1 cellular context compared by ENCODE assay signal in the genomic region with DNA sequence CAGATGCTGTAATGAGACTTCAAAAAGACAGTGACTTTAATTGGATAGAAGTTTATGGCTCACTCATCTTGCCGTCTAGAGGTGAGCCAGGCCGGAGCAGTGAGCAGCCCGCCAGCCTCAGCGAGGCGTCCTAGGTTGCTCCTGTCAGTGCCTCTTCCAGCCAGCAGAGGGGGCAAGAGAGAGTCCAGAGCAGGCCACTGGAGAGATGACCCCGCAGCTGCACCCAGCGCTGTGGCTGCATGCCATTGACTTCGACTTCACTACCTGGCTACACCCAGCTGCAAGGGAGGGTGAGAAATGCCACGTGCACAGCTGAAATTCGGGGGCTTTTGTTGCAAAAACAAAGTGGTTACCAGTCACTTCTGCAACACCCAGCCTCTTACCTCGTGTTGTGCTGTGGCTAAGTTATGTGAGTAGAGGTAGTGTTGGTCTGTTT.
A peak's percentile ranks its signal among the peaks of the same experiment; 100 is the strongest.
TF ChIP-seq lines count a peak whose summit lies in the region.

No MANE protein-coding gene starts in this region.

TF ChIP-seq in K562, 482 proteins besides CTCF, POLR2A, EP300 and RAD21 (continued from another document and continues in another):
- TF ChIP-seq, protein P1, sequence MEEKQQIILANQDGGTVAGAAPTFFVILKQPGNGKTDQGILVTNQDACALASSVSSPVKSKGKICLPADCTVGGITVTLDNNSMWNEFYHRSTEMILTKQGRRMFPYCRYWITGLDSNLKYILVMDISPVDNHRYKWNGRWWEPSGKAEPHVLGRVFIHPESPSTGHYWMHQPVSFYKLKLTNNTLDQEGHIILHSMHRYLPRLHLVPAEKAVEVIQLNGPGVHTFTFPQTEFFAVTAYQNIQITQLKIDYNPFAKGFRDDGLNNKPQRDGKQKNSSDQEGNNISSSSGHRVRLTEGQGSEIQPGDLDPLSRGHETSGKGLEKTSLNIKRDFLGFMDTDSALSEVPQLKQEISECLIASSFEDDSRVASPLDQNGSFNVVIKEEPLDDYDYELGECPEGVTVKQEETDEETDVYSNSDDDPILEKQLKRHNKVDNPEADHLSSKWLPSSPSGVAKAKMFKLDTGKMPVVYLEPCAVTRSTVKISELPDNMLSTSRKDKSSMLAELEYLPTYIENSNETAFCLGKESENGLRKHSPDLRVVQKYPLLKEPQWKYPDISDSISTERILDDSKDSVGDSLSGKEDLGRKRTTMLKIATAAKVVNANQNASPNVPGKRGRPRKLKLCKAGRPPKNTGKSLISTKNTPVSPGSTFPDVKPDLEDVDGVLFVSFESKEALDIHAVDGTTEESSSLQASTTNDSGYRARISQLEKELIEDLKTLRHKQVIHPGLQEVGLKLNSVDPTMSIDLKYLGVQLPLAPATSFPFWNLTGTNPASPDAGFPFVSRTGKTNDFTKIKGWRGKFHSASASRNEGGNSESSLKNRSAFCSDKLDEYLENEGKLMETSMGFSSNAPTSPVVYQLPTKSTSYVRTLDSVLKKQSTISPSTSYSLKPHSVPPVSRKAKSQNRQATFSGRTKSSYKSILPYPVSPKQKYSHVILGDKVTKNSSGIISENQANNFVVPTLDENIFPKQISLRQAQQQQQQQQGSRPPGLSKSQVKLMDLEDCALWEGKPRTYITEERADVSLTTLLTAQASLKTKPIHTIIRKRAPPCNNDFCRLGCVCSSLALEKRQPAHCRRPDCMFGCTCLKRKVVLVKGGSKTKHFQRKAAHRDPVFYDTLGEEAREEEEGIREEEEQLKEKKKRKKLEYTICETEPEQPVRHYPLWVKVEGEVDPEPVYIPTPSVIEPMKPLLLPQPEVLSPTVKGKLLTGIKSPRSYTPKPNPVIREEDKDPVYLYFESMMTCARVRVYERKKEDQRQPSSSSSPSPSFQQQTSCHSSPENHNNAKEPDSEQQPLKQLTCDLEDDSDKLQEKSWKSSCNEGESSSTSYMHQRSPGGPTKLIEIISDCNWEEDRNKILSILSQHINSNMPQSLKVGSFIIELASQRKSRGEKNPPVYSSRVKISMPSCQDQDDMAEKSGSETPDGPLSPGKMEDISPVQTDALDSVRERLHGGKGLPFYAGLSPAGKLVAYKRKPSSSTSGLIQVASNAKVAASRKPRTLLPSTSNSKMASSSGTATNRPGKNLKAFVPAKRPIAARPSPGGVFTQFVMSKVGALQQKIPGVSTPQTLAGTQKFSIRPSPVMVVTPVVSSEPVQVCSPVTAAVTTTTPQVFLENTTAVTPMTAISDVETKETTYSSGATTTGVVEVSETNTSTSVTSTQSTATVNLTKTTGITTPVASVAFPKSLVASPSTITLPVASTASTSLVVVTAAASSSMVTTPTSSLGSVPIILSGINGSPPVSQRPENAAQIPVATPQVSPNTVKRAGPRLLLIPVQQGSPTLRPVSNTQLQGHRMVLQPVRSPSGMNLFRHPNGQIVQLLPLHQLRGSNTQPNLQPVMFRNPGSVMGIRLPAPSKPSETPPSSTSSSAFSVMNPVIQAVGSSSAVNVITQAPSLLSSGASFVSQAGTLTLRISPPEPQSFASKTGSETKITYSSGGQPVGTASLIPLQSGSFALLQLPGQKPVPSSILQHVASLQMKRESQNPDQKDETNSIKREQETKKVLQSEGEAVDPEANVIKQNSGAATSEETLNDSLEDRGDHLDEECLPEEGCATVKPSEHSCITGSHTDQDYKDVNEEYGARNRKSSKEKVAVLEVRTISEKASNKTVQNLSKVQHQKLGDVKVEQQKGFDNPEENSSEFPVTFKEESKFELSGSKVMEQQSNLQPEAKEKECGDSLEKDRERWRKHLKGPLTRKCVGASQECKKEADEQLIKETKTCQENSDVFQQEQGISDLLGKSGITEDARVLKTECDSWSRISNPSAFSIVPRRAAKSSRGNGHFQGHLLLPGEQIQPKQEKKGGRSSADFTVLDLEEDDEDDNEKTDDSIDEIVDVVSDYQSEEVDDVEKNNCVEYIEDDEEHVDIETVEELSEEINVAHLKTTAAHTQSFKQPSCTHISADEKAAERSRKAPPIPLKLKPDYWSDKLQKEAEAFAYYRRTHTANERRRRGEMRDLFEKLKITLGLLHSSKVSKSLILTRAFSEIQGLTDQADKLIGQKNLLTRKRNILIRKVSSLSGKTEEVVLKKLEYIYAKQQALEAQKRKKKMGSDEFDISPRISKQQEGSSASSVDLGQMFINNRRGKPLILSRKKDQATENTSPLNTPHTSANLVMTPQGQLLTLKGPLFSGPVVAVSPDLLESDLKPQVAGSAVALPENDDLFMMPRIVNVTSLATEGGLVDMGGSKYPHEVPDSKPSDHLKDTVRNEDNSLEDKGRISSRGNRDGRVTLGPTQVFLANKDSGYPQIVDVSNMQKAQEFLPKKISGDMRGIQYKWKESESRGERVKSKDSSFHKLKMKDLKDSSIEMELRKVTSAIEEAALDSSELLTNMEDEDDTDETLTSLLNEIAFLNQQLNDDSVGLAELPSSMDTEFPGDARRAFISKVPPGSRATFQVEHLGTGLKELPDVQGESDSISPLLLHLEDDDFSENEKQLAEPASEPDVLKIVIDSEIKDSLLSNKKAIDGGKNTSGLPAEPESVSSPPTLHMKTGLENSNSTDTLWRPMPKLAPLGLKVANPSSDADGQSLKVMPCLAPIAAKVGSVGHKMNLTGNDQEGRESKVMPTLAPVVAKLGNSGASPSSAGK (IDR thresholded peaks at IDR 0.05): 0 out of 2 replicates have a peak, but pooled peaks have one; percentile 44
- TF ChIP-seq SRSF3 (IDR thresholded peaks at IDR 0.05; ENCODE audit: insufficient read depth, low read length) (no peak), HDAC1 (IDR thresholded peaks at IDR 0.05) (no peak), CREBBP (IDR thresholded peaks at IDR 0.05; ENCODE audit: low read depth, low read length) (no peak), NR2C2 (CRISPR knock-in tag; IDR thresholded peaks at IDR 0.05) (no peak), NR2C2 (tag; IDR thresholded peaks at IDR 0.05) (peak; percentile 58; the same call in 1 of the 2 replicates), SIN3A (IDR thresholded peaks at IDR 0.05; ENCODE audit: borderline replicate concordance in 2 of 2, control insufficient read depth in 1 of 2, low read depth in 2 of 2, low read length in 2 of 2) (no peak), BRCA1 (IDR thresholded peaks at IDR 0.05) (no peak), BRCA1 (CRISPR knock-in tag; IDR thresholded peaks at IDR 0.05) (no peak), ETV1 (tag; conservative IDR thresholded peaks at IDR 0.05; ENCODE audit: low read depth) (no peak), NEUROD1 (IDR thresholded peaks at IDR 0.05; ENCODE audit: borderline replicate concordance, low read depth, low read length, partially characterized antibody) (peak; percentile 52), ZNF77 (CRISPR knock-in tag; IDR thresholded peaks at IDR 0.05) (no peak), DMBX1 (CRISPR knock-in tag; IDR thresholded peaks at IDR 0.05; ENCODE audit: borderline replicate concordance) (no peak), TAL1 (IDR thresholded peaks at IDR 0.05) (no peak), SMARCE1 (IDR thresholded peaks at IDR 0.05) (no peak), BDP1 (IDR thresholded peaks at IDR 0.05; ENCODE audit: insufficient read depth, insufficient read length) (no peak), ZNF217 (CRISPR knock-in tag; IDR thresholded peaks at IDR 0.05) (no peak)
- TF ChIP-seq, protein P2, sequence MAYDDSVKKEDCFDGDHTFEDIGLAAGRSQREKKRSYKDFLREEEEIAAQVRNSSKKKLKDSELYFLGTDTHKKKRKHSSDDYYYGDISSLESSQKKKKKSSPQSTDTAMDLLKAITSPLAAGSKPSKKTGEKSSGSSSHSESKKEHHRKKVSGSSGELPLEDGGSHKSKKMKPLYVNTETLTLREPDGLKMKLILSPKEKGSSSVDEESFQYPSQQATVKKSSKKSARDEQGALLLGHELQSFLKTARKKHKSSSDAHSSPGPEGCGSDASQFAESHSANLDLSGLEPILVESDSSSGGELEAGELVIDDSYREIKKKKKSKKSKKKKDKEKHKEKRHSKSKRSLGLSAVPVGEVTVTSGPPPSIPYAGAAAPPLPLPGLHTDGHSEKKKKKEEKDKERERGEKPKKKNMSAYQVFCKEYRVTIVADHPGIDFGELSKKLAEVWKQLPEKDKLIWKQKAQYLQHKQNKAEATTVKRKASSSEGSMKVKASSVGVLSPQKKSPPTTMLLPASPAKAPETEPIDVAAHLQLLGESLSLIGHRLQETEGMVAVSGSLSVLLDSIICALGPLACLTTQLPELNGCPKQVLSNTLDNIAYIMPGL (CRISPR knock-in tag; IDR thresholded peaks at IDR 0.05): no peak
- TF ChIP-seq, protein P3, sequence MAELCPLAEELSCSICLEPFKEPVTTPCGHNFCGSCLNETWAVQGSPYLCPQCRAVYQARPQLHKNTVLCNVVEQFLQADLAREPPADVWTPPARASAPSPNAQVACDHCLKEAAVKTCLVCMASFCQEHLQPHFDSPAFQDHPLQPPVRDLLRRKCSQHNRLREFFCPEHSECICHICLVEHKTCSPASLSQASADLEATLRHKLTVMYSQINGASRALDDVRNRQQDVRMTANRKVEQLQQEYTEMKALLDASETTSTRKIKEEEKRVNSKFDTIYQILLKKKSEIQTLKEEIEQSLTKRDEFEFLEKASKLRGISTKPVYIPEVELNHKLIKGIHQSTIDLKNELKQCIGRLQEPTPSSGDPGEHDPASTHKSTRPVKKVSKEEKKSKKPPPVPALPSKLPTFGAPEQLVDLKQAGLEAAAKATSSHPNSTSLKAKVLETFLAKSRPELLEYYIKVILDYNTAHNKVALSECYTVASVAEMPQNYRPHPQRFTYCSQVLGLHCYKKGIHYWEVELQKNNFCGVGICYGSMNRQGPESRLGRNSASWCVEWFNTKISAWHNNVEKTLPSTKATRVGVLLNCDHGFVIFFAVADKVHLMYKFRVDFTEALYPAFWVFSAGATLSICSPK (IDR thresholded peaks at IDR 0.05; ENCODE audit: borderline replicate concordance): no peak
- TF ChIP-seq, protein P4, sequence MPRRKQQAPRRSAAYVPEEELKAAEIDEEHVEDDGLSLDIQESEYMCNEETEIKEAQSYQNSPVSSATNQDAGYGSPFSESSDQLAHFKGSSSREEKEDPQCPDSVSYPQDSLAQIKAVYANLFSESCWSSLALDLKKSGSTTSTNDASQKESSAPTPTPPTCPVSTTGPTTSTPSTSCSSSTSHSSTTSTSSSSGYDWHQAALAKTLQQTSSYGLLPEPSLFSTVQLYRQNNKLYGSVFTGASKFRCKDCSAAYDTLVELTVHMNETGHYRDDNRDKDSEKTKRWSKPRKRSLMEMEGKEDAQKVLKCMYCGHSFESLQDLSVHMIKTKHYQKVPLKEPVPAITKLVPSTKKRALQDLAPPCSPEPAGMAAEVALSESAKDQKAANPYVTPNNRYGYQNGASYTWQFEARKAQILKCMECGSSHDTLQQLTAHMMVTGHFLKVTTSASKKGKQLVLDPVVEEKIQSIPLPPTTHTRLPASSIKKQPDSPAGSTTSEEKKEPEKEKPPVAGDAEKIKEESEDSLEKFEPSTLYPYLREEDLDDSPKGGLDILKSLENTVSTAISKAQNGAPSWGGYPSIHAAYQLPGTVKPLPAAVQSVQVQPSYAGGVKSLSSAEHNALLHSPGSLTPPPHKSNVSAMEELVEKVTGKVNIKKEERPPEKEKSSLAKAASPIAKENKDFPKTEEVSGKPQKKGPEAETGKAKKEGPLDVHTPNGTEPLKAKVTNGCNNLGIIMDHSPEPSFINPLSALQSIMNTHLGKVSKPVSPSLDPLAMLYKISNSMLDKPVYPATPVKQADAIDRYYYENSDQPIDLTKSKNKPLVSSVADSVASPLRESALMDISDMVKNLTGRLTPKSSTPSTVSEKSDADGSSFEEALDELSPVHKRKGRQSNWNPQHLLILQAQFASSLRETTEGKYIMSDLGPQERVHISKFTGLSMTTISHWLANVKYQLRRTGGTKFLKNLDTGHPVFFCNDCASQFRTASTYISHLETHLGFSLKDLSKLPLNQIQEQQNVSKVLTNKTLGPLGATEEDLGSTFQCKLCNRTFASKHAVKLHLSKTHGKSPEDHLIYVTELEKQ (CRISPR knock-in tag; IDR thresholded peaks at IDR 0.05): no peak
- TF ChIP-seq, protein P5, sequence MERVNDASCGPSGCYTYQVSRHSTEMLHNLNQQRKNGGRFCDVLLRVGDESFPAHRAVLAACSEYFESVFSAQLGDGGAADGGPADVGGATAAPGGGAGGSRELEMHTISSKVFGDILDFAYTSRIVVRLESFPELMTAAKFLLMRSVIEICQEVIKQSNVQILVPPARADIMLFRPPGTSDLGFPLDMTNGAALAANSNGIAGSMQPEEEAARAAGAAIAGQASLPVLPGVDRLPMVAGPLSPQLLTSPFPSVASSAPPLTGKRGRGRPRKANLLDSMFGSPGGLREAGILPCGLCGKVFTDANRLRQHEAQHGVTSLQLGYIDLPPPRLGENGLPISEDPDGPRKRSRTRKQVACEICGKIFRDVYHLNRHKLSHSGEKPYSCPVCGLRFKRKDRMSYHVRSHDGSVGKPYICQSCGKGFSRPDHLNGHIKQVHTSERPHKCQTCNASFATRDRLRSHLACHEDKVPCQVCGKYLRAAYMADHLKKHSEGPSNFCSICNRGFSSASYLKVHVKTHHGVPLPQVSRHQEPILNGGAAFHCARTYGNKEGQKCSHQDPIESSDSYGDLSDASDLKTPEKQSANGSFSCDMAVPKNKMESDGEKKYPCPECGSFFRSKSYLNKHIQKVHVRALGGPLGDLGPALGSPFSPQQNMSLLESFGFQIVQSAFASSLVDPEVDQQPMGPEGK (CRISPR knock-in tag; IDR thresholded peaks at IDR 0.05; ENCODE audit: borderline replicate concordance): no peak
- TF ChIP-seq, protein P6, sequence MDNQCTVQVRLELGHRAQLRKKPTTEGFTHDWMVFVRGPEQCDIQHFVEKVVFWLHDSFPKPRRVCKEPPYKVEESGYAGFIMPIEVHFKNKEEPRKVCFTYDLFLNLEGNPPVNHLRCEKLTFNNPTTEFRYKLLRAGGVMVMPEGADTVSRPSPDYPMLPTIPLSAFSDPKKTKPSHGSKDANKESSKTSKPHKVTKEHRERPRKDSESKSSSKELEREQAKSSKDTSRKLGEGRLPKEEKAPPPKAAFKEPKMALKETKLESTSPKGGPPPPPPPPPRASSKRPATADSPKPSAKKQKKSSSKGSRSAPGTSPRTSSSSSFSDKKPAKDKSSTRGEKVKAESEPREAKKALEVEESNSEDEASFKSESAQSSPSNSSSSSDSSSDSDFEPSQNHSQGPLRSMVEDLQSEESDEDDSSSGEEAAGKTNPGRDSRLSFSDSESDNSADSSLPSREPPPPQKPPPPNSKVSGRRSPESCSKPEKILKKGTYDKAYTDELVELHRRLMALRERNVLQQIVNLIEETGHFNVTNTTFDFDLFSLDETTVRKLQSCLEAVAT (IDR thresholded peaks at IDR 0.05): no peak
- TF ChIP-seq, protein P7, sequence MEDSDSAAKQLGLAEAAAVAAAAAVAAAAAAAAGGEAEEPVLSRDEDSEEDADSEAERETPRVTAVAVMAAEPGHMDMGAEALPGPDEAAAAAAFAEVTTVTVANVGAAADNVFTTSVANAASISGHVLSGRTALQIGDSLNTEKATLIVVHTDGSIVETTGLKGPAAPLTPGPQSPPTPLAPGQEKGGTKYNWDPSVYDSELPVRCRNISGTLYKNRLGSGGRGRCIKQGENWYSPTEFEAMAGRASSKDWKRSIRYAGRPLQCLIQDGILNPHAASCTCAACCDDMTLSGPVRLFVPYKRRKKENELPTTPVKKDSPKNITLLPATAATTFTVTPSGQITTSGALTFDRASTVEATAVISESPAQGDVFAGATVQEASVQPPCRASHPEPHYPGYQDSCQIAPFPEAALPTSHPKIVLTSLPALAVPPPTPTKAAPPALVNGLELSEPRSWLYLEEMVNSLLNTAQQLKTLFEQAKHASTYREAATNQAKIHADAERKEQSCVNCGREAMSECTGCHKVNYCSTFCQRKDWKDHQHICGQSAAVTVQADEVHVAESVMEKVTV (CRISPR knock-in tag; IDR thresholded peaks at IDR 0.05): peak; percentile 75
- TF ChIP-seq, protein P8, sequence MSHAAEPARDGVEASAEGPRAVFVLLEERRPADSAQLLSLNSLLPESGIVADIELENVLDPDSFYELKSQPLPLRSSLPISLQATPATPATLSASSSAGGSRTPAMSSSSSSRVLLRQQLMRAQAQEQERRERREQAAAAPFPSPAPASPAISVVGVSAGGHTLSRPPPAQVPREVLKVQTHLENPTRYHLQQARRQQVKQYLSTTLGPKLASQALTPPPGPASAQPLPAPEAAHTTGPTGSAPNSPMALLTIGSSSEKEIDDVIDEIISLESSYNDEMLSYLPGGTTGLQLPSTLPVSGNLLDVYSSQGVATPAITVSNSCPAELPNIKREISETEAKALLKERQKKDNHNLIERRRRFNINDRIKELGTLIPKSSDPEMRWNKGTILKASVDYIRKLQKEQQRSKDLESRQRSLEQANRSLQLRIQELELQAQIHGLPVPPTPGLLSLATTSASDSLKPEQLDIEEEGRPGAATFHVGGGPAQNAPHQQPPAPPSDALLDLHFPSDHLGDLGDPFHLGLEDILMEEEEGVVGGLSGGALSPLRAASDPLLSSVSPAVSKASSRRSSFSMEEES (CRISPR knock-in tag; IDR thresholded peaks at IDR 0.05): no peak
